23 cellular contexts compared by ENCODE assay signal in the genomic region with DNA sequence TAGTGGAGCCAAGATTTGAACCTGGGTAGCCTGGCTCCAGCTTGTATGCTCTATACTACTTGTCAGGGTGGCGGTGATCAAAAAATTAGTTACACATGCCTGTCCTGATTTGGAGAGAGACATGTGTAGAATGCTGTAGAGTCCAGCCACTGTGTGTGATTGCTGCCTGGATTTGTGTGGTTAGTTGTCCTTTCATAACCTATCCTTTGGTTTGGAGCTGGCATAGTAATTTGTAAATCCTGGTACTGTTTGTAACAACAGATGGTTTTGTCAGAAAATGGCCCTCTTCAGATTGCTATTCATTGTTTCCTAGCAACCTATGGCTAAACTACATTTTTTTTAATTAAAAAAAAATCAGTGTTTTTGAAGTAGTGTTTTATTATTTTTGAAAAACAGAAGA. TPM values are rescaled to one million over a fixed set of nuclear protein-coding genes. Genes with fewer than 3 reads are reported as not detected.
DNase-seq lines count a peak whose midpoint lies in the region; ATAC-seq, FAIRE-seq and TF ChIP-seq lines count a peak whose summit lies in the region.
"Had no signal": no experiment of that assay in that cellular context is flagged by ENCODE, and none has a peak within 500 bp of the region (broad histone marks: within the 10 kb centered on the region; RNA-seq: fewer than 3 reads in every experiment).

No MANE protein-coding gene starts in this region.

- TF ChIP-seq RAD21 in HepG2 (CRISPR knock-in tag; IDR thresholded peaks at IDR 0.05), result no peak

- in situ Hi-C loops in HepG2 (cut with HindIII; ENCODE audit: extremely low pct_ligation_motif_present, low pct_unique_long_range_greater_than_20kb), result loop anchor here (10.0 kb wide), 1 partner anchor 249 kb away; no protein-coding TSS in a partner anchor

- 100% methylated on average over 1 of the region's 1 CpG for WGBS in HepG2 (ENCODE audit: low lambda C conversion rate)
- WGBS in right lobe of liver (ENCODE audit: insufficient coverage, low coverage, low lambda C conversion rate, missing lambda C conversion rate), result 86% methylated on average over 1 of the region's 1 CpG

- H3K4me1 ChIP-seq in HepG2 (ENCODE audit: insufficient read depth, low read length), result peaks cover 15% of the 10 kb centered on the region
- no peaks in the 10 kb centered on the region for H3K4me1 ChIP-seq in right lobe of liver
- peaks cover 0 to 19% of the 10 kb centered on the region in 2 donors for H3K4me1 ChIP-seq in right atrium auricular region
- H3K4me1 ChIP-seq: HAP-1, upper lobe of left lung had no signal

- H3K27ac ChIP-seq in HepG2 (ENCODE audit: extremely low read length, insufficient read depth, low read length) (no peak overlapping the region), right lobe of liver (no peak overlapping the region), right atrium auricular region (peak overlapping the region; percentile 31 to 74)
- H3K27ac ChIP-seq: upper lobe of left lung had no signal

- no TSS peak for BruUV-seq in HepG2 (replicated peaks; lab: Mats Ljungman, UMichigan)

- no peak overlapping the region for H3K4me2 ChIP-seq in HepG2 (ENCODE audit: low read depth, low read length)

- H3K9me3 ChIP-seq in HepG2 (ENCODE audit: low read length), result no peaks in the 10 kb centered on the region
- no peaks in the 10 kb centered on the region for H3K9me3 ChIP-seq in right lobe of liver
- no peaks in the 10 kb centered on the region for H3K9me3 ChIP-seq in right atrium auricular region
- H3K9me3 ChIP-seq: HAP-1, mucosa of descending colon, upper lobe of left lung had no signal

- TF ChIP-seq EP300 in HepG2 (IDR thresholded peaks at IDR 0.05; ENCODE audit: low read depth in 2 of 2, low read length in 2 of 2) (no peak), HepG2 (CRISPR knock-in tag; IDR thresholded peaks at IDR 0.05; ENCODE audit: borderline replicate concordance) (no peak)

- no peak for FAIRE-seq in HepG2 (lab: Jason Lieb, UNC)
- FAIRE-seq: endometrium had no signal

- no peak for DNase-seq in HepG2 (ENCODE audit: low spot score)
- no peak for DNase-seq in right lobe of liver
- peak; percentile 17 for DNase-seq in amniotic epithelial cell (ENCODE audit: low read depth)
- DNase-seq in right atrium auricular region (ENCODE audit: low spot score), result no peak
- DNase-seq in effector CD8-positive, alpha-beta T cell (lab: John Stamatoyannopoulos, UW), result no peak
- no peak for DNase-seq in DMS79 treated with DMSO at 0.1 percent for 48 hours (lab: John Stamatoyannopoulos, UW)
- DNase-seq: activated CD4-positive, alpha-beta T cell treated with anti-CD3 and anti-CD28 coated beads, Interleukin-2, amount 10 ng/mL, durations not matched to agents 24 days and 14 days; activated naive CD4-positive, alpha-beta T cell; aorta; CD4-positive, alpha-beta T cell; EL; foreskin fibroblast; left colon; mucosa of descending colon; NCI-H1417 treated with DMSO at 0.1 percent for 48 hours; NCI-H345; stimulated activated naive CD8-positive, alpha-beta T cell treated with anti-CD3 and anti-CD28 coated beads, Interleukin-15, amount 100 ng/mL, for 72 hours; upper lobe of left lung had no signal

- no peak for TF ChIP-seq POLR2A in HepG2 (IDR thresholded peaks at IDR 0.05; ENCODE audit: insufficient read depth in 1 of 2, low read depth in 2 of 2, low read length in 2 of 2)
- TF ChIP-seq POLR2A in right lobe of liver (IDR thresholded peaks at IDR 0.05), result no peak

- no peak overlapping the region for H3K9ac ChIP-seq in HepG2 (ENCODE audit: insufficient read depth, low read depth, low read length)

- TF ChIP-seq CTCF in HepG2 (CRISPR knock-in tag; IDR thresholded peaks at IDR 0.05), result no peak
- TF ChIP-seq CTCF in right lobe of liver (IDR thresholded peaks at IDR 0.05), result no peak
- no peak for TF ChIP-seq CTCF in right atrium auricular region (IDR thresholded peaks at IDR 0.05)

- H3K4me3 ChIP-seq in HepG2 (replicated peaks in 1 of 3; ENCODE audit: insufficient read depth in 1 of 3, low read depth in 2 of 3, low read length in 3 of 3), result no peak overlapping the region
- H3K4me3 ChIP-seq in right lobe of liver, result no peak overlapping the region
- H3K4me3 ChIP-seq in right atrium auricular region, result no peak overlapping the region
- H3K4me3 ChIP-seq: HAP-1, mucosa of descending colon, upper lobe of left lung had no signal

- ATAC-seq in HepG2, result no peak
- ATAC-seq in right lobe of liver, result no peak
- ATAC-seq in HG03571 (IDR thresholded peaks at IDR 0.05; ENCODE audit: unreplicated experiment), result no peak
- ATAC-seq in HG03439 (IDR thresholded peaks at IDR 0.05; ENCODE audit: unreplicated experiment), result no peak
- ATAC-seq: left colon; mucosa of descending colon; sciatic nerve; stimulated activated naive CD8-positive, alpha-beta T cell treated with anti-CD3 and anti-CD28 coated beads, Interleukin-15, amount 100 ng/mL, for 72 hours had no signal

- H3K27me3 ChIP-seq in HepG2 (ENCODE audit: control insufficient read depth in 1 of 2, insufficient read depth in 2 of 2, low read length in 2 of 2) (no peaks in the 10 kb centered on the region), right lobe of liver (no peaks in the 10 kb centered on the region), right atrium auricular region (no peaks in the 10 kb centered on the region)
- H3K27me3 ChIP-seq: upper lobe of left lung had no signal

- H3K79me2 ChIP-seq in HepG2 (ENCODE audit: insufficient read depth, low read length), result no peaks in the 10 kb centered on the region

- intact Hi-C loops in HepG2 (cut with micrococcal nuclease; ENCODE audit: unreplicated experiment), result no loop called here
- intact Hi-C loops in right lobe of liver (cut with DNase I), result no loop called here

- no peak overlapping the region for H2AFZ ChIP-seq in HepG2 (ENCODE audit: low read length)

- CTCF ChIA-PET in HepG2 (lab: Yijun Ruan, JAX; ENCODE audit: low intra/inter-chr PET ratio, low total read pairs), result no interaction called here

- peaks cover 27 to 84% of the 10 kb centered on the region in 2 experiments for H3K36me3 ChIP-seq in HepG2 (replicated peaks in 1 of 2; ENCODE audit: control insufficient read depth in 1 of 2, insufficient read depth in 2 of 2, low read length in 2 of 2)
- peaks cover 5 to 86% (median 32%) of the 10 kb centered on the region in 4 donors for H3K36me3 ChIP-seq in right lobe of liver
- peaks cover 56% of the 10 kb centered on the region for H3K36me3 ChIP-seq in right atrium auricular region

- POLR2A ChIA-PET in HepG2 (lab: Yijun Ruan, JAX), result interaction anchor here (1.4 to 1.8 kb wide), 2 partner anchors 15 to 31 kb away, joined by 6 read pairs; a partner anchor contains a TSS

- H4K20me1 ChIP-seq in HepG2 (ENCODE audit: insufficient read depth, low read length), result no peaks in the 10 kb centered on the region

RNA-seq across cellular contexts. Expression of a gene that starts 30.5 kb away (rescaled TPM):
- total RNA-seq in HepG2 (2016; rRNA removed; fragmentation: Illumina TruSeq; extraction: Trizol) (126 and 128 TPM in 2 replicates), right lobe of liver (1 to 10 TPM in 1 of 6 experiments, under 1 TPM in 4, not detected in 1; 0.42 to 1.4 (median 0.80) TPM), right atrium auricular region (1 to 10 TPM; 3.1 to 5.0 TPM)
- total RNA-seq in HepG2 (2016; cell fraction: cytosol; rRNA removed; fragmentation: Illumina TruSeq; extraction: Trizol; ENCODE audit: low read depth), result 59.4 and 72.0 TPM in 2 replicates
- total RNA-seq in HepG2 (2016; cell fraction: insoluble cytoplasmic fraction; rRNA removed; fragmentation: Illumina TruSeq; extraction: Trizol), result 106 and 130 TPM in 2 replicates
- total RNA-seq in HepG2 (2016; cell fraction: membrane; rRNA removed; fragmentation: Illumina TruSeq; extraction: Trizol), result 149 and 180 TPM in 2 replicates
- total RNA-seq in HepG2 (2016; cell fraction: nucleus; rRNA removed; fragmentation: Illumina TruSeq; extraction: Trizol), result 70.8 and 88.4 TPM in 2 replicates
- polyA plus RNA-seq in HepG2 (2011; rRNA removed), result 330 and 361 TPM in 2 replicates
- 170 and 232 TPM in 2 replicates for polyA plus RNA-seq in HepG2 (2011; cell fraction: cytosol; rRNA removed)
- polyA plus RNA-seq in HepG2 (2011; cell fraction: nucleus; rRNA removed), result 463 and 506 TPM in 2 replicates
- 277 and 289 TPM in 2 replicates for polyA plus RNA-seq in HepG2 (2012)
- polyA plus RNA-seq in HepG2 (2016; cell fraction: cytosol; fragmentation: Illumina TruSeq; extraction: Trizol; ENCODE audit: low read depth), result 120 and 136 TPM in 2 replicates
- 164 and 205 TPM in 2 replicates for polyA plus RNA-seq in HepG2 (2016; cell fraction: insoluble cytoplasmic fraction; fragmentation: Illumina TruSeq; extraction: Trizol; ENCODE audit: low read depth)
- polyA plus RNA-seq in HepG2 (2016; cell fraction: membrane; fragmentation: Illumina TruSeq; extraction: Trizol; ENCODE audit: low read depth), result 212 and 220 TPM in 2 replicates
- polyA plus RNA-seq in HepG2 (2016; cell fraction: nucleus; fragmentation: Illumina TruSeq; extraction: Trizol; ENCODE audit: insufficient read depth, low read depth), result 278 and 294 TPM in 2 replicates
- 3.5 and 231 TPM in 2 replicates for polyA minus RNA-seq in HepG2 (2011; rRNA and poly(A)+ RNA removed; ENCODE audit: low replicate concordance)
- polyA minus RNA-seq in HepG2 (2011; cell fraction: cytosol; rRNA and poly(A)+ RNA removed), result 120 and 134 TPM in 2 replicates
- 97.1 and 102 TPM in 2 replicates for polyA minus RNA-seq in HepG2 (2011; cell fraction: nucleus; rRNA and poly(A)+ RNA removed)
- total RNA-seq: CD4-positive, alpha-beta T cell had no signal

RNA-seq across cellular contexts. Expression of a gene that starts 31.9 kb away (rescaled TPM):
- 48.9 and 66.9 TPM in 2 replicates for total RNA-seq in HepG2 (2016; rRNA removed; fragmentation: Illumina TruSeq; extraction: Trizol)
- total RNA-seq in HepG2 (2016; cell fraction: cytosol; rRNA removed; fragmentation: Illumina TruSeq; extraction: Trizol; ENCODE audit: low read depth), result 7.3 and 7.5 TPM in 2 replicates
- 48.9 and 59.5 TPM in 2 replicates for total RNA-seq in HepG2 (2016; cell fraction: insoluble cytoplasmic fraction; rRNA removed; fragmentation: Illumina TruSeq; extraction: Trizol)
- total RNA-seq in HepG2 (2016; cell fraction: membrane; rRNA removed; fragmentation: Illumina TruSeq; extraction: Trizol), result 13.7 and 14.3 TPM in 2 replicates
- total RNA-seq in HepG2 (2016; cell fraction: nucleus; rRNA removed; fragmentation: Illumina TruSeq; extraction: Trizol), result 36.4 and 38.7 TPM in 2 replicates
- polyA plus RNA-seq in HepG2 (2011; rRNA removed), result 23.6 and 24.8 TPM in 2 replicates
- polyA plus RNA-seq in HepG2 (2011; cell fraction: cytosol; rRNA removed), result 19.6 and 23.9 TPM in 2 replicates
- 28.8 and 31.8 TPM in 2 replicates for polyA plus RNA-seq in HepG2 (2011; cell fraction: nucleus; rRNA removed)
- polyA plus RNA-seq in HepG2 (2012), result 24.9 and 33.1 TPM in 2 replicates
- 1.9 and 2.2 TPM in 2 replicates for polyA plus RNA-seq in HepG2 (2016; cell fraction: cytosol; fragmentation: Illumina TruSeq; extraction: Trizol; ENCODE audit: low read depth)
- polyA plus RNA-seq in HepG2 (2016; cell fraction: insoluble cytoplasmic fraction; fragmentation: Illumina TruSeq; extraction: Trizol; ENCODE audit: low read depth), result 37.7 and 41.9 TPM in 2 replicates
- 4.4 and 5.7 TPM in 2 replicates for polyA plus RNA-seq in HepG2 (2016; cell fraction: membrane; fragmentation: Illumina TruSeq; extraction: Trizol; ENCODE audit: low read depth)
- polyA plus RNA-seq in HepG2 (2016; cell fraction: nucleus; fragmentation: Illumina TruSeq; extraction: Trizol; ENCODE audit: insufficient read depth, low read depth), result 36.7 and 42.2 TPM in 2 replicates
- polyA minus RNA-seq in HepG2 (2011; rRNA and poly(A)+ RNA removed; ENCODE audit: low replicate concordance), result 67.3 and 93.6 TPM in 2 replicates
- 36.8 and 37.9 TPM in 2 replicates for polyA minus RNA-seq in HepG2 (2011; cell fraction: cytosol; rRNA and poly(A)+ RNA removed)
- polyA minus RNA-seq in HepG2 (2011; cell fraction: nucleus; rRNA and poly(A)+ RNA removed), result 37.6 and 44.9 TPM in 2 replicates
- total RNA-seq in right lobe of liver, result 10 to 100 TPM; 14.1 to 18.6 (median 17.5) TPM
- 10 to 100 TPM; 18.5 to 26.1 TPM for total RNA-seq in right atrium auricular region

Comparison
In these comparisons a context has a peak if more than half of its experiments do, and no peak if none do; other contexts are left out.
1. RNA of a gene that starts 30.5 kb away (total RNA-seq): 59.4 to 180 TPM in HepG2; 3.1 to 5.0 TPM in right atrium auricular region and 0.42 to 1.4 TPM in right lobe of liver; every median in the first group is over 10 times any median in the second.
2. H3K27ac ChIP-seq: peak in right atrium auricular region (2 of 2); none in HepG2 (single experiment) and right lobe of liver (0 of 3).